Comparison of ENCODE assay signal across 17 cellular contexts in the genomic region with DNA sequence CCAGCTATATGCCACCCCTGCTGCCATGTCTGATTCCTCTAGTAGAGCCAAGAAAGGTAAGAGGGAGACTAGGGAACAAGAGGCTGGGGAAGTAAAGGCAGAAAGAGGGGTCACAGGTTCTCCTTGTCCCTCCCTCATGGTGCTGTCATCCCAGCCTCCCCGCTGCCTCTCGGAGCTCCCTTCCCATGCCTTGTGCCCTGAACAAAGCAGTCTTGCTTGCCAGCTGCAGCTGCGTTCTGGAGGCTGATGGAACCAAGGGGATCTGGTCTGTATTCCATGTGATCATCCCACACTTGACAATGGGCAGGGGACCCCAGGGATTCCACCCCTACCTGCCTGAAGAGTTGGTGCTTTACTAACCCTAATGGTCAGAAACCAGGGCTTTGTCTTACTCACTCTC.
"Had no signal": no experiment of that assay in that cellular context is flagged by ENCODE, and none has a peak within 500 bp of the region (broad histone marks: within the 10 kb centered on the region; RNA-seq: fewer than 3 reads in every experiment).

No MANE protein-coding gene starts in this region.

- H3K4me2 ChIP-seq: neural progenitor cell had no signal

- ATAC-seq: activated CD8-positive, alpha-beta T cell treated with anti-CD3 and anti-CD28 coated beads for 36 hours; left ventricle myocardium superior; naive thymus-derived CD4-positive, alpha-beta T cell; pancreas had no signal

- H3K9me3 ChIP-seq: pancreas, suprapubic skin had no signal

- H3K27ac ChIP-seq: brain microvascular endothelial cell, neural progenitor cell, pancreas, SK-N-MC, suprapubic skin had no signal

- H3K36me3 ChIP-seq: brain microvascular endothelial cell, neural progenitor cell, pancreas had no signal

- H3K4me1 ChIP-seq: neural progenitor cell, suprapubic skin had no signal

- DNase-seq: activated CD4-positive, alpha-beta T cell treated with anti-CD3 and anti-CD28 coated beads, Interleukin-2, amount 10 ng/mL, durations not matched to agents 24 days and 14 days; activated CD8-positive, alpha-beta T cell treated with anti-CD3 and anti-CD28 coated beads for 36 hours; activated naive CD4-positive, alpha-beta T cell treated with Interleukin-2 at 50 U/mL for 16 hours; activated T-cell treated with anti-CD3 and anti-CD28 coated beads, Interleukin-2, amount 50 U/mL, for 1 hour; brain microvascular endothelial cell; effector CD4-positive, alpha-beta T cell; left ventricle myocardium superior; naive thymus-derived CD4-positive, alpha-beta T cell; pancreas; stimulated activated CD4-positive, alpha-beta T cell treated with anti-CD3 and anti-CD28 coated beads, Interleukin-12 subunit alpha, Interleukin-12 subunit beta, amount 100 ng/mL, for 4 hours; stimulated activated CD4-positive, alpha-beta T cell treated with anti-CD3 and anti-CD28 coated beads, Interleukin-1b, Interleukin-23, amount 100 ng/mL, for 48 hours; stimulated activated naive CD4-positive, alpha-beta T cell treated with Interleukin-2 at 50 U/mL for 16 hours; trophoblast cell had no signal

- H3K4me3 ChIP-seq: coronary artery, neural progenitor cell, pancreas, SK-N-MC, suprapubic skin had no signal

- H2AFZ ChIP-seq: neural progenitor cell had no signal

- FAIRE-seq: pancreas had no signal

- H3K27me3 ChIP-seq: brain microvascular endothelial cell, neural progenitor cell, pancreas, suprapubic skin had no signal

- H3K9ac ChIP-seq: neural progenitor cell had no signal
